In the genomic region with DNA sequence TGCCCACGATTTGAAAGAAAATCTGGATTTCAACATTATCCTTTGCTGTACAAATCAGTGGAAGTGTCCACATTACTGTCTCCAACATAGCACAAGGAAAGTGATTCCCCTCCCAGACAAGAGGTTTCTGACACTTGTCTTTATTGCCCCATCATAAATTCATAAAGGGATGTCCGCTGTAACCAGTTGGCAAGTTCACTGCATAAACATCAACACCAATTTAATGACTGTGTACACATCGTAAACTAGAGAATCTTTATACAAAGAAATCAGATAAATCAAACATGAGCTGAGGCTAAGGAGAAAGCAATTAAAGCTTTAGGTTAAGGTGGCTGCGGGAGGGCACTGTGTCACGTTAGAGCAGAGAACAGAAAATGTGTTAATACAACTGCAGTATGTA, we compare ENCODE assay signal across 1 cellular context.
TF ChIP-seq lines count a peak whose summit lies in the region.

No MANE protein-coding gene starts in this region.

TF ChIP-seq in HEK293, 187 proteins besides CTCF, POLR2A, EP300 and RAD21 (continued from another document):
- TF ChIP-seq ZNF670 (tag by site-specific recombination; IDR thresholded peaks at IDR 0.05; ENCODE audit: low read depth) (no peak), ZNF221 (tag by site-specific recombination; IDR thresholded peaks at IDR 0.05; ENCODE audit: borderline replicate concordance) (no peak), ZNF16 (tag by site-specific recombination; IDR thresholded peaks at IDR 0.05; ENCODE audit: low read depth) (no peak), ZNF561 (tag by site-specific recombination; IDR thresholded peaks at IDR 0.05; ENCODE audit: borderline replicate concordance) (peak; percentile 87), ZNF785 (tag by site-specific recombination; IDR thresholded peaks at IDR 0.05) (no peak), SCRT2 (tag by site-specific recombination; IDR thresholded peaks at IDR 0.05) (no peak), ZNF791 (tag by site-specific recombination; IDR thresholded peaks at IDR 0.05) (no peak), SETDB1 (IDR thresholded peaks at IDR 0.05; ENCODE audit: insufficient read length, low read length) (no peak), ZNF843 (tag by site-specific recombination; IDR thresholded peaks at IDR 0.05) (peak; percentile 97), TRIM28 (IDR thresholded peaks at IDR 0.05; ENCODE audit: borderline replicate concordance, low read length) (no peak), YY2 (tag by site-specific recombination; IDR thresholded peaks at IDR 0.05) (0 out of 2 replicates have a peak, but pooled peaks have one; percentile 26), ZNF10 (tag by site-specific recombination; IDR thresholded peaks at IDR 0.05) (0 out of 2 replicates have a peak, but pooled peaks have one; percentile 49), ZNF184 (tag by site-specific recombination; IDR thresholded peaks at IDR 0.05) (no peak), ZNF776 (tag by site-specific recombination; IDR thresholded peaks at IDR 0.05; ENCODE audit: borderline replicate concordance) (no peak), ZNF140 (tag by site-specific recombination; IDR thresholded peaks at IDR 0.05) (no peak), ZNF302 (tag by site-specific recombination; IDR thresholded peaks at IDR 0.05; ENCODE audit: low read depth) (peak; percentile 56; the same call in 1 of the 2 replicates), ZNF366 (tag by site-specific recombination; conservative IDR thresholded peaks at IDR 0.05) (peak; percentile 91), ZBTB7A (tag by site-specific recombination; IDR thresholded peaks at IDR 0.05; ENCODE audit: low read depth) (no peak), ZBTB17 (tag by site-specific recombination; IDR thresholded peaks at IDR 0.05) (peak; percentile 49; the same call in 1 of the 2 replicates), ZNF292 (tag by site-specific recombination; IDR thresholded peaks at IDR 0.05; ENCODE audit: borderline replicate concordance, low read depth) (no peak), ZNF37A (tag by site-specific recombination; IDR thresholded peaks at IDR 0.05) (no peak), ZNF132 (tag by site-specific recombination; IDR thresholded peaks at IDR 0.05; ENCODE audit: borderline replicate concordance) (no peak), ZNF792 (tag by site-specific recombination; IDR thresholded peaks at IDR 0.05) (no peak), ZNF530 (tag by site-specific recombination; IDR thresholded peaks at IDR 0.05; ENCODE audit: low read depth) (no peak), ZNF510 (tag by site-specific recombination; IDR thresholded peaks at IDR 0.05; ENCODE audit: insufficient replicate concordance) (no peak), FEZF1 (tag by site-specific recombination; IDR thresholded peaks at IDR 0.05) (peak; percentile 97), ZBTB21 (tag by site-specific recombination; IDR thresholded peaks at IDR 0.05) (0 out of 2 replicates have a peak, but pooled peaks have one; percentile 21), GLIS1 (tag by site-specific recombination; IDR thresholded peaks at IDR 0.05) (peak; percentile 77), ZNF585B (tag by site-specific recombination; IDR thresholded peaks at IDR 0.05) (no peak), ZBTB48 (tag by site-specific recombination; IDR thresholded peaks at IDR 0.05) (no peak), ZSCAN30 (tag by site-specific recombination; IDR thresholded peaks at IDR 0.05) (peak; percentile 92), ZNF555 (tag by site-specific recombination; conservative IDR thresholded peaks at IDR 0.05) (no peak), REST (tag by site-specific recombination; IDR thresholded peaks at IDR 0.05) (no peak), ZNF621 (tag by site-specific recombination; IDR thresholded peaks at IDR 0.05) (no peak), SALL2 (tag by site-specific recombination; IDR thresholded peaks at IDR 0.05; ENCODE audit: borderline replicate concordance) (no peak), ZNF707 (tag by site-specific recombination; IDR thresholded peaks at IDR 0.05) (no peak), PATZ1 (tag by site-specific recombination; IDR thresholded peaks at IDR 0.05) (0 out of 2 replicates have a peak, but pooled peaks have one; percentile 31), ZNF660 (tag by site-specific recombination; IDR thresholded peaks at IDR 0.05) (no peak), ZNF19 (tag by site-specific recombination; IDR thresholded peaks at IDR 0.05; ENCODE audit: low read depth) (0 out of 2 replicates have a peak, but pooled peaks have one; percentile 32), ZXDB (tag by site-specific recombination; IDR thresholded peaks at IDR 0.05) (peak; percentile 91), EGR2 (tag by site-specific recombination; IDR thresholded peaks at IDR 0.05; ENCODE audit: low read depth) (no peak), REPIN1 (tag by site-specific recombination; IDR thresholded peaks at IDR 0.05; ENCODE audit: low read depth) (no peak), KLF8 (tag by site-specific recombination; IDR thresholded peaks at IDR 0.05) (peak; percentile 89)
- TF ChIP-seq, protein P1, sequence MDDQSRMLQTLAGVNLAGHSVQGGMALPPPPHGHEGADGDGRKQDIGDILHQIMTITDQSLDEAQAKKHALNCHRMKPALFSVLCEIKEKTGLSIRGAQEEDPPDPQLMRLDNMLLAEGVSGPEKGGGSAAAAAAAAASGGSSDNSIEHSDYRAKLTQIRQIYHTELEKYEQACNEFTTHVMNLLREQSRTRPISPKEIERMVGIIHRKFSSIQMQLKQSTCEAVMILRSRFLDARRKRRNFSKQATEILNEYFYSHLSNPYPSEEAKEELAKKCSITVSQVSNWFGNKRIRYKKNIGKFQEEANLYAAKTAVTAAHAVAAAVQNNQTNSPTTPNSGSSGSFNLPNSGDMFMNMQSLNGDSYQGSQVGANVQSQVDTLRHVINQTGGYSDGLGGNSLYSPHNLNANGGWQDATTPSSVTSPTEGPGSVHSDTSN (CRISPR knock-in tag; IDR thresholded peaks at IDR 0.05), result no peak
- TF ChIP-seq, protein P2, sequence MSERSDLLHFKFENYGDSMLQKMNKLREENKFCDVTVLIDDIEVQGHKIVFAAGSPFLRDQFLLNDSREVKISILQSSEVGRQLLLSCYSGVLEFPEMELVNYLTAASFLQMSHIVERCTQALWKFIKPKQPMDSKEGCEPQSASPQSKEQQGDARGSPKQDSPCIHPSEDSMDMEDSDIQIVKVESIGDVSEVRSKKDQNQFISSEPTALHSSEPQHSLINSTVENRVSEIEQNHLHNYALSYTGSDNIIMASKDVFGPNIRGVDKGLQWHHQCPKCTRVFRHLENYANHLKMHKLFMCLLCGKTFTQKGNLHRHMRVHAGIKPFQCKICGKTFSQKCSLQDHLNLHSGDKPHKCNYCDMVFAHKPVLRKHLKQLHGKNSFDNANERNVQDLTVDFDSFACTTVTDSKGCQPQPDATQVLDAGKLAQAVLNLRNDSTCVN (tag by site-specific recombination; optimal IDR thresholded peaks at IDR 0.05), result no peak
- TF ChIP-seq, protein P3, sequence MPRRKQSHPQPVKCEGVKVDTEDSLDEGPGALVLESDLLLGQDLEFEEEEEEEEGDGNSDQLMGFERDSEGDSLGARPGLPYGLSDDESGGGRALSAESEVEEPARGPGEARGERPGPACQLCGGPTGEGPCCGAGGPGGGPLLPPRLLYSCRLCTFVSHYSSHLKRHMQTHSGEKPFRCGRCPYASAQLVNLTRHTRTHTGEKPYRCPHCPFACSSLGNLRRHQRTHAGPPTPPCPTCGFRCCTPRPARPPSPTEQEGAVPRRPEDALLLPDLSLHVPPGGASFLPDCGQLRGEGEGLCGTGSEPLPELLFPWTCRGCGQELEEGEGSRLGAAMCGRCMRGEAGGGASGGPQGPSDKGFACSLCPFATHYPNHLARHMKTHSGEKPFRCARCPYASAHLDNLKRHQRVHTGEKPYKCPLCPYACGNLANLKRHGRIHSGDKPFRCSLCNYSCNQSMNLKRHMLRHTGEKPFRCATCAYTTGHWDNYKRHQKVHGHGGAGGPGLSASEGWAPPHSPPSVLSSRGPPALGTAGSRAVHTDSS (tag by site-specific recombination; IDR thresholded peaks at IDR 0.05), result 0 out of 2 replicates have a peak, but pooled peaks have one; percentile 28
- TF ChIP-seq, protein P4, sequence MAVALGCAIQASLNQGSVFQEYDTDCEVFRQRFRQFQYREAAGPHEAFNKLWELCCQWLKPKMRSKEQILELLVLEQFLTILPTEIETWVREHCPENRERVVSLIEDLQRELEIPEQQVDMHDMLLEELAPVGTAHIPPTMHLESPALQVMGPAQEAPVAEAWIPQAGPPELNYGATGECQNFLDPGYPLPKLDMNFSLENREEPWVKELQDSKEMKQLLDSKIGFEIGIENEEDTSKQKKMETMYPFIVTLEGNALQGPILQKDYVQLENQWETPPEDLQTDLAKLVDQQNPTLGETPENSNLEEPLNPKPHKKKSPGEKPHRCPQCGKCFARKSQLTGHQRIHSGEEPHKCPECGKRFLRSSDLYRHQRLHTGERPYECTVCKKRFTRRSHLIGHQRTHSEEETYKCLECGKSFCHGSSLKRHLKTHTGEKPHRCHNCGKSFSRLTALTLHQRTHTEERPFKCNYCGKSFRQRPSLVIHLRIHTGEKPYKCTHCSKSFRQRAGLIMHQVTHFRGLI (tag by site-specific recombination; IDR thresholded peaks at IDR 0.05), result peak; percentile 55; the same call in 1 of the 2 replicates
- TF ChIP-seq, protein P5, sequence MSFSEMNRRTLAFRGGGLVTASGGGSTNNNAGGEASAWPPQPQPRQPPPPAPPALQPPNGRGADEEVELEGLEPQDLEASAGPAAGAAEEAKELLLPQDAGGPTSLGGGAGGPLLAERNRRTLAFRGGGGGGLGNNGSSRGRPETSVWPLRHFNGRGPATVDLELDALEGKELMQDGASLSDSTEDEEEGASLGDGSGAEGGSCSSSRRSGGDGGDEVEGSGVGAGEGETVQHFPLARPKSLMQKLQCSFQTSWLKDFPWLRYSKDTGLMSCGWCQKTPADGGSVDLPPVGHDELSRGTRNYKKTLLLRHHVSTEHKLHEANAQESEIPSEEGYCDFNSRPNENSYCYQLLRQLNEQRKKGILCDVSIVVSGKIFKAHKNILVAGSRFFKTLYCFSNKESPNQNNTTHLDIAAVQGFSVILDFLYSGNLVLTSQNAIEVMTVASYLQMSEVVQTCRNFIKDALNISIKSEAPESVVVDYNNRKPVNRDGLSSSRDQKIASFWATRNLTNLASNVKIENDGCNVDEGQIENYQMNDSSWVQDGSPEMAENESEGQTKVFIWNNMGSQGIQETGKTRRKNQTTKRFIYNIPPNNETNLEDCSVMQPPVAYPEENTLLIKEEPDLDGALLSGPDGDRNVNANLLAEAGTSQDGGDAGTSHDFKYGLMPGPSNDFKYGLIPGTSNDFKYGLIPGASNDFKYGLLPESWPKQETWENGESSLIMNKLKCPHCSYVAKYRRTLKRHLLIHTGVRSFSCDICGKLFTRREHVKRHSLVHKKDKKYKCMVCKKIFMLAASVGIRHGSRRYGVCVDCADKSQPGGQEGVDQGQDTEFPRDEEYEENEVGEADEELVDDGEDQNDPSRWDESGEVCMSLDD (tag by site-specific recombination; IDR thresholded peaks at IDR 0.05), result no peak
- TF ChIP-seq, protein P6, sequence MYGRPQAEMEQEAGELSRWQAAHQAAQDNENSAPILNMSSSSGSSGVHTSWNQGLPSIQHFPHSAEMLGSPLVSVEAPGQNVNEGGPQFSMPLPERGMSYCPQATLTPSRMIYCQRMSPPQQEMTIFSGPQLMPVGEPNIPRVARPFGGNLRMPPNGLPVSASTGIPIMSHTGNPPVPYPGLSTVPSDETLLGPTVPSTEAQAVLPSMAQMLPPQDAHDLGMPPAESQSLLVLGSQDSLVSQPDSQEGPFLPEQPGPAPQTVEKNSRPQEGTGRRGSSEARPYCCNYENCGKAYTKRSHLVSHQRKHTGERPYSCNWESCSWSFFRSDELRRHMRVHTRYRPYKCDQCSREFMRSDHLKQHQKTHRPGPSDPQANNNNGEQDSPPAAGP (tag by site-specific recombination; IDR thresholded peaks at IDR 0.05), result peak; percentile 77; the same call in 1 of the 2 replicates
- TF ChIP-seq, protein P7, sequence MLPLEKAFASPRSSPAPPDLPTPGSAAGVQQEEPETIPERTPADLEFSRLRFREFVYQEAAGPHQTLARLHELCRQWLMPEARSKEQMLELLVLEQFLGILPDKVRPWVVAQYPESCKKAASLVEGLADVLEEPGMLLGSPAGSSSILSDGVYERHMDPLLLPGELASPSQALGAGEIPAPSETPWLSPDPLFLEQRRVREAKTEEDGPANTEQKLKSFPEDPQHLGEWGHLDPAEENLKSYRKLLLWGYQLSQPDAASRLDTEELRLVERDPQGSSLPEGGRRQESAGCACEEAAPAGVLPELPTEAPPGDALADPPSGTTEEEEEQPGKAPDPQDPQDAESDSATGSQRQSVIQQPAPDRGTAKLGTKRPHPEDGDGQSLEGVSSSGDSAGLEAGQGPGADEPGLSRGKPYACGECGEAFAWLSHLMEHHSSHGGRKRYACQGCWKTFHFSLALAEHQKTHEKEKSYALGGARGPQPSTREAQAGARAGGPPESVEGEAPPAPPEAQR (tag by site-specific recombination; IDR thresholded peaks at IDR 0.05), result no peak
